In the genomic region with DNA sequence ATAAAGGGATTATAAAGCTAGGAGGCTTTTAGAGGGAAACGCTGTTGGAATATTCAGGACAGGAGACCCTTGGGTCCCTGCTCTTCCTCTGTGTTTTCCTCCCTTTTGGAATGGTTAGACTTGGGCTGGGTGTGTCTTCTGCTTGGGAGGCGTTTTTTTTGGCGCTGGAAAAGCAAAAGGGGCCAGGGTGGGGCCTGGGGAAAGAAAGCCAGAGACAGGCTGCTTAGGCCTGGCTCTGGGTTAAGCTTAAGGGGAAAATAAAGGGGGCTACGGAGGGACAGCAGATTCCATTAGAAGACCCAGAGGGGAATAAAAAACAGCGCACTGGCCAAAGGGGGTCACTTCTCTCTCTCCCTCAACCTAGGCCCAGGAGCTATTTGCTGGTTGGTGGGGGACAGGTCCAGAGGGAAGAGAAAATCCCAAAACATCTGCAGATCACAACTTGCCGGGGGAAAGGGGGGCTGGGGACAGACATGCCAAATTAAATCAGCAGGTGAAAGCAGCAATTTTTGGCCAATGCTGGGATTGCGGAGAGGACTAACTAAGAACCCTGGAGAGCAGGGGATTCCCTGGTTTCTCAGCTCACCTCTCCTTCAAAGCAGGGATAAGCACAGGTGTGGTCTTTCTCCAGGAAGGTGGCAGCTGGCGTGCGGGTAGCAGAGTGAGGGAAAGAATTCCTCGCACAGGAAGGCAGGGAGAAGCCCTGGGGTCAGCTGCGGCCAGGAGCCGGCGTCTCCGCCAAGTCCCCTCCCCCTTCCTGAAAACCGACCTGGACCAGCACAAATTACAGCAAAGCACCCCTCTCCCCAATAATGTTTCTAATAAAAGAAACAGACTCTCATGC, we compare ENCODE assay signal across 7 cellular contexts.
DNase-seq lines count a peak whose midpoint lies in the region; ATAC-seq, FAIRE-seq and TF ChIP-seq lines count a peak whose summit lies in the region.

No MANE protein-coding gene starts in this region.

- no peak for TF ChIP-seq EP300 in H1 (IDR thresholded peaks at IDR 0.05; ENCODE audit: borderline replicate concordance in 1 of 2, low read depth in 2 of 2, low read length in 2 of 2)

- H3K9me3 ChIP-seq in GM23248 (ENCODE audit: low read depth) (no peaks in the 10 kb centered on the region), OCI-LY1 (ENCODE audit: low read length) (no peaks in the 10 kb centered on the region), H1 (ENCODE audit: insufficient read depth in 2 of 2, low read depth in 1 of 2, low read length in 1 of 2) (no peaks in the 10 kb centered on the region)

- H3K4ac ChIP-seq in H1 (replicated peaks; ENCODE audit: insufficient read length, low read depth, low read length) = no peak overlapping the region

- peak overlapping the region; percentile 82 for H3K4me2 ChIP-seq in GM23248 (ENCODE audit: unreplicated experiment)
- peak overlapping the region; percentile 70 for H3K4me2 ChIP-seq in OCI-LY1 (ENCODE audit: low read length)
- H3K4me2 ChIP-seq in H1 (ENCODE audit: insufficient read depth in 1 of 2, low read depth in 2 of 2, low read length in 2 of 2) = peak overlapping the region; percentile 73 to 87

- H2BK15ac ChIP-seq in H1 (ENCODE audit: low read length) = no peak overlapping the region

- H3K79me2 ChIP-seq in GM23248 (ENCODE audit: insufficient read depth) (peaks cover 13% of the 10 kb centered on the region), OCI-LY1 (ENCODE audit: insufficient read depth, low read length) (no peaks in the 10 kb centered on the region), H1 (ENCODE audit: control insufficient read depth in 1 of 2, insufficient read depth in 2 of 2, low read length in 2 of 2) (peaks cover 4 to 52% of the 10 kb centered on the region in 2 experiments; a peak in 3 of 4 replicates)

- H3K56ac ChIP-seq in H1 (replicated peaks; ENCODE audit: insufficient read length, low read depth, low read length) = peak overlapping the region; percentile 55

- H2BK20ac ChIP-seq in H1 (ENCODE audit: low read length) = no peak overlapping the region

- POLR2A ChIA-PET in H1 (lab: Charles Lee; ENCODE audit: partially characterized antibody) = interaction anchor here (0.8 to 2.4 kb wide), 11 partner anchors 10 to 197 kb away, joined by 3 to 9 read pairs (median 4); partner anchors contain the start of genes AK4 and JAK1

- no peaks in the 10 kb centered on the region for H3K79me1 ChIP-seq in H1 (ENCODE audit: low read depth, low read length)

- 0 out of 4 replicates have a peak, but pooled peaks of 1 of the 2 experiments have one; percentile 2 for TF ChIP-seq RAD21 in H1 (IDR thresholded peaks at IDR 0.05 in 1 of 2, conservative IDR thresholded peaks at IDR 0.05 in 1 of 2; ENCODE audit: low read depth in 2 of 2, low read length in 2 of 2)

- in situ Hi-C loops in GM23248 (cut with MboI) = loop anchor here (25.0 kb wide), 1 partner anchor 147 kb away; no protein-coding TSS in a partner anchor

- H3K36me3 ChIP-seq in GM23248 (ENCODE audit: low read depth) (no peaks in the 10 kb centered on the region), OCI-LY1 (ENCODE audit: insufficient read depth, low read length) (no peaks in the 10 kb centered on the region), H1 (ENCODE audit: control insufficient read depth in 2 of 4, insufficient read depth in 4 of 4, low read length in 3 of 4) (no peaks in the 10 kb centered on the region)

- TF ChIP-seq POLR2A in H1 (IDR thresholded peaks at IDR 0.05; ENCODE audit: control extremely low read depth in 1 of 2, low read depth in 2 of 2, low read length in 2 of 2) = peak in 1 of 2 experiments; percentile 77; a peak in 1 of 3 replicates

- H3K27me3 ChIP-seq in GM23248 (replicated peaks; ENCODE audit: insufficient read depth) = no peaks in the 10 kb centered on the region
- no peaks in the 10 kb centered on the region for H3K27me3 ChIP-seq in OCI-LY1 (ENCODE audit: insufficient read depth, low read length)
- no peaks in the 10 kb centered on the region; a peak in 1 of 7 replicates for H3K27me3 ChIP-seq in H1 (replicated peaks in 1 of 4; ENCODE audit: control insufficient read depth in 3 of 4, extremely low read depth in 1 of 4, insufficient read depth in 3 of 4, low read length in 3 of 4)

- peak overlapping the region; percentile 77 for H2BK5ac ChIP-seq in H1 (ENCODE audit: low read depth, low read length)

- H3K4me3 ChIP-seq in GM23248 (peak overlapping the region; percentile 84), OCI-LY1 (ENCODE audit: low read depth, low read length, poor library complexity, severe bottlenecking) (peak overlapping the region; percentile 80), H1 (ENCODE audit: extremely low read depth in 1 of 4, insufficient read depth in 2 of 4, low read depth in 3 of 4, low read length in 4 of 4) (peak overlapping the region; percentile 74 to 96 (median 82))

- H2AFZ ChIP-seq in GM23248 = peak overlapping the region; percentile 85
- H2AFZ ChIP-seq in OCI-LY1 (ENCODE audit: low read length) = no peak overlapping the region
- no peak overlapping the region for H2AFZ ChIP-seq in H1 (ENCODE audit: low read length)

- H2AK5ac ChIP-seq in H1 (ENCODE audit: low read depth, low read length) = no peak overlapping the region

- no peak overlapping the region for H2BK120ac ChIP-seq in H1 (replicated peaks; ENCODE audit: low read depth, low read length)

- H3K9me2 ChIP-seq in GM23248 (ENCODE audit: insufficient read depth) (no peaks in the 10 kb centered on the region), OCI-LY1 (ENCODE audit: low read depth, low read length) (no peaks in the 10 kb centered on the region)

- H4K20me1 ChIP-seq in GM23248 (ENCODE audit: insufficient read depth) (no peaks in the 10 kb centered on the region), OCI-LY1 (ENCODE audit: insufficient read depth, low read length) (no peaks in the 10 kb centered on the region), H1 (replicated peaks in 1 of 2; ENCODE audit: control insufficient read depth in 1 of 2, insufficient read depth in 2 of 2, low read length in 2 of 2) (peaks cover 3 to 4% of the 10 kb centered on the region in 2 experiments)

- H3K14ac ChIP-seq in H1 (ENCODE audit: insufficient read length) = no peak overlapping the region

- H3K27ac ChIP-seq in GM23248 = no peak overlapping the region
- no peak overlapping the region for H3K27ac ChIP-seq in OCI-LY1 (ENCODE audit: low read depth, low read length, poor library complexity, severe bottlenecking)
- peak overlapping the region; percentile 96; the same call in 1 of the 2 replicates for H3K27ac ChIP-seq in H1 (ENCODE audit: low read depth, low read length)

- no peak for FAIRE-seq in H1 (lab: Jason Lieb, UNC)

- peak overlapping the region; percentile 76; the same call in 1 of the 2 replicates for H3K18ac ChIP-seq in H1 (ENCODE audit: extremely low read depth, low read length)

- no peak for TF ChIP-seq CTCF in OCI-LY1 (IDR thresholded peaks at IDR 0.05; ENCODE audit: low read length)
- TF ChIP-seq CTCF in H1 (IDR thresholded peaks at IDR 0.05; ENCODE audit: control extremely low read depth in 1 of 3, insufficient read depth in 1 of 3, low read depth in 1 of 3, low read length in 3 of 3) = no peak

- ATAC-seq in GM21390 (IDR thresholded peaks at IDR 0.05; ENCODE audit: unreplicated experiment) (no peak), GM21529 (IDR thresholded peaks at IDR 0.05; ENCODE audit: unreplicated experiment) (no peak)

- peaks cover 6% of the 10 kb centered on the region for H3F3A ChIP-seq in GM23248 (ENCODE audit: insufficient read depth)
- H3F3A ChIP-seq in OCI-LY1 (ENCODE audit: insufficient read depth, low read length) = no peaks in the 10 kb centered on the region; the same call in none of the 2 replicates

- H3K4me1 ChIP-seq in GM23248 (ENCODE audit: insufficient read depth) = peaks cover 15% of the 10 kb centered on the region; the same call in 1 of the 2 replicates
- peaks cover 25% of the 10 kb centered on the region for H3K4me1 ChIP-seq in OCI-LY1 (ENCODE audit: insufficient read depth, low read length, severe bottlenecking)
- H3K4me1 ChIP-seq in H1 (replicated peaks in 1 of 4; ENCODE audit: control insufficient read depth in 3 of 4, insufficient read depth in 4 of 4, low read length in 3 of 4) = peaks cover 0 to 10% (median 4%) of the 10 kb centered on the region in 4 experiments; a peak in 3 of 7 replicates

- CTCF ChIA-PET in H1 (lab: Charles Lee; ENCODE audit: partially characterized antibody) = interaction anchor here (1.1 to 5.3 kb wide), 7 partner anchors 10 to 189 kb away, joined by 3 to 61 read pairs (median 5); no protein-coding TSS in a partner anchor

- no peak overlapping the region for H3K23ac ChIP-seq in H1 (ENCODE audit: insufficient read length)

- no peak overlapping the region for H2BK12ac ChIP-seq in H1 (ENCODE audit: low read depth, low read length)

- H3K9ac ChIP-seq in GM23248 (peak overlapping the region; percentile 92), OCI-LY1 (ENCODE audit: low read length) (peak overlapping the region; percentile 57; the same call in 1 of the 2 replicates), H1 (replicated peaks in 1 of 4; ENCODE audit: extremely low read depth in 1 of 4, low read depth in 3 of 4, low read length in 3 of 4) (peak overlapping the region in 3 of 4 experiments; percentile 69 to 95 (median 91); a peak in 6 of 7 replicates)

- H3K23me2 ChIP-seq in H1 (ENCODE audit: low read depth, low read length) = peaks cover 11% of the 10 kb centered on the region

- DNase-seq in GM23248 (peak; percentile 13), H1 (ENCODE audit: low read depth in 1 of 2, low spot score in 2 of 2) (peak in 1 of 2 experiments; percentile 72), mucosa of gallbladder (ENCODE audit: low spot score) (peak; percentile 28), NCI-H1436 treated with DMSO at 0.1 percent for 48 hours (lab: John Stamatoyannopoulos, UW) (no peak)

- no peak overlapping the region for H4K8ac ChIP-seq in H1 (ENCODE audit: extremely low read depth, insufficient read depth, low read length)

- WGBS in GM23248 (ENCODE audit: low coverage in 1 of 2, low lambda C conversion rate in 2 of 2, missing lambda C conversion rate in 2 of 2), 2 experiments = 13 to 14% methylated on average over 15 of the region's 15 CpGs
- WGBS in H1 (ENCODE audit: extremely low coverage in 1 of 2, insufficient coverage in 1 of 2, insufficient read length in 1 of 2, insufficient replicate concordance in 2 of 2, low coverage in 1 of 2, low lambda C conversion rate in 2 of 2, missing lambda C conversion rate in 1 of 2), 2 experiments = 9% methylated on average over 15 of the region's 15 CpGs; no CpG with 5 or more reads in 1 of the 2 experiments

- no peak overlapping the region for H4K5ac ChIP-seq in H1 (ENCODE audit: insufficient read length, low read depth, low read length)

- no peak overlapping the region for H4K91ac ChIP-seq in H1 (replicated peaks; ENCODE audit: insufficient read length, low read length)

TF ChIP-seq in H1, 55 proteins besides CTCF, POLR2A, EP300 and RAD21 (continues in another document):
- TF ChIP-seq NRF1 (IDR thresholded peaks at IDR 0.05; ENCODE audit: low read depth, low read length) (no peak), CEBPB (IDR thresholded peaks at IDR 0.05; ENCODE audit: low read depth, low read length) (no peak), SIRT6 (IDR thresholded peaks at IDR 0.05; ENCODE audit: low read length) (no peak), MAFK (IDR thresholded peaks at IDR 0.05; ENCODE audit: low read depth, low read length) (no peak), ASH2L (IDR thresholded peaks at IDR 0.05; ENCODE audit: low read length) (no peak), BACH1 (IDR thresholded peaks at IDR 0.05; ENCODE audit: low read length) (no peak), RBBP5 (IDR thresholded peaks at IDR 0.05; ENCODE audit: borderline replicate concordance, low read depth, low read length) (no peak)
